ENCODE assay signal across 14 cellular contexts in genomic region chr7:36058020-36058592, GRCh38.
DNase-seq lines count a peak whose midpoint lies in the region; ATAC-seq lines count a peak whose summit lies in the region.
"Had no signal": no experiment of that assay in that cellular context is flagged by ENCODE, and none has a peak within 500 bp of the region (broad histone marks: within the 10 kb centered on the region; RNA-seq: fewer than 3 reads in every experiment).

No MANE protein-coding gene starts in this region.

- H4K8ac ChIP-seq in neuronal stem cell (ENCODE audit: low read depth, low read length), result no peak overlapping the region

- H2BK5ac ChIP-seq in neuronal stem cell (ENCODE audit: low read length), result no peak overlapping the region

- peak overlapping the region; percentile 88 for H3K18ac ChIP-seq in neuronal stem cell (ENCODE audit: low read length)

- H3K4me3 ChIP-seq in neuronal stem cell (ENCODE audit: low read length in 2 of 2), result peak overlapping the region in 1 of 2 donors; percentile 56

- H3K4me2 ChIP-seq in neuronal stem cell (ENCODE audit: insufficient read depth, low read length, poor library complexity, severe bottlenecking), result no peak overlapping the region

- no peak overlapping the region for H3K4ac ChIP-seq in neuronal stem cell (ENCODE audit: low read length)

- peak; percentile 67 for ATAC-seq in GM18868 (IDR thresholded peaks at IDR 0.05; ENCODE audit: unreplicated experiment)
- peak; percentile 79 for ATAC-seq in GM21529 (IDR thresholded peaks at IDR 0.05; ENCODE audit: unreplicated experiment)
- ATAC-seq in HG03095 (IDR thresholded peaks at IDR 0.05; ENCODE audit: unreplicated experiment), result peak; percentile 76
- no peak for ATAC-seq in naive thymus-derived CD8-positive, alpha-beta T cell
- ATAC-seq: stimulated activated naive CD8-positive, alpha-beta T cell treated with anti-CD3 and anti-CD28 coated beads, Interleukin-15, amount 100 ng/mL, for 72 hours had no signal

- H2BK120ac ChIP-seq in neuronal stem cell (ENCODE audit: low read depth, low read length), result no peak overlapping the region

- peaks cover 0 to 3% of the 10 kb centered on the region in 2 donors for H3K4me1 ChIP-seq in neuronal stem cell (ENCODE audit: control insufficient read depth in 2 of 2, insufficient read depth in 1 of 2, low read depth in 1 of 2, low read length in 2 of 2)

- no peaks in the 10 kb centered on the region for H3K9me3 ChIP-seq in neuronal stem cell (replicated peaks in 1 of 2; ENCODE audit: control insufficient read depth in 2 of 2, insufficient read depth in 1 of 2, low read depth in 1 of 2, low read length in 2 of 2)

- H3K4me1 Mint-ChIP-seq in naive thymus-derived CD8-positive, alpha-beta T cell, result no peaks in the 10 kb centered on the region
- H3K4me1 Mint-ChIP-seq: CD8-positive, alpha-beta memory T cell; stimulated activated naive CD8-positive, alpha-beta T cell treated with anti-CD3 and anti-CD28 coated beads, Interleukin-15, amount 100 ng/mL, for 72 hours had no signal

- no peaks in the 10 kb centered on the region for H3K36me3 ChIP-seq in neuronal stem cell (replicated peaks in 1 of 2; ENCODE audit: control insufficient read depth in 2 of 2, insufficient read depth in 2 of 2, low read length in 2 of 2)

- no peaks in the 10 kb centered on the region for H3K36me3 Mint-ChIP-seq in naive thymus-derived CD8-positive, alpha-beta T cell
- H3K36me3 Mint-ChIP-seq: CD8-positive, alpha-beta memory T cell had no signal

- H3K4me3 Mint-ChIP-seq in naive thymus-derived CD8-positive, alpha-beta T cell, result no peak overlapping the region
- H3K4me3 Mint-ChIP-seq: CD8-positive, alpha-beta memory T cell; stimulated activated naive CD8-positive, alpha-beta T cell treated with anti-CD3 and anti-CD28 coated beads, Interleukin-15, amount 100 ng/mL, for 72 hours had no signal

- no peak overlapping the region for H2BK15ac ChIP-seq in neuronal stem cell (ENCODE audit: low read length)

- no peak overlapping the region for H3K23ac ChIP-seq in neuronal stem cell (ENCODE audit: low read depth, low read length, poor library complexity)

- WGBS in neuronal stem cell (ENCODE audit: extremely low coverage in 2 of 2, insufficient read length in 2 of 2, insufficient replicate concordance in 1 of 2), 2 donors, result no CpG with 5 or more reads among the region's 9 CpGs

- H2AFZ ChIP-seq in neuronal stem cell (ENCODE audit: low read length), result no peak overlapping the region

- peak overlapping the region; percentile 72 for H3K9ac ChIP-seq in neuronal stem cell (ENCODE audit: low read depth, low read length, poor library complexity)

- no peaks in the 10 kb centered on the region for H3K79me1 ChIP-seq in neuronal stem cell (ENCODE audit: low read depth, low read length)

- no peak overlapping the region for H3K14ac ChIP-seq in neuronal stem cell (ENCODE audit: low read length)

- POLR2A ChIA-PET in naive thymus-derived CD8-positive, alpha-beta T cell (lab: Charles Lee), result no interaction called here

- H3K27ac ChIP-seq in neuronal stem cell (replicated peaks; ENCODE audit: low read length), result no peak overlapping the region

- H3K27me3 ChIP-seq in neuronal stem cell (ENCODE audit: control insufficient read depth in 3 of 3, insufficient read depth in 3 of 3, low read depth in 1 of 3, low read length in 3 of 3), result peaks cover 0 to 9% (median 0%) of the 10 kb centered on the region in 3 experiments

- no peaks in the 10 kb centered on the region for H3K9me3 Mint-ChIP-seq in naive thymus-derived CD8-positive, alpha-beta T cell
- H3K9me3 Mint-ChIP-seq: CD8-positive, alpha-beta memory T cell; stimulated activated naive CD8-positive, alpha-beta T cell treated with anti-CD3 and anti-CD28 coated beads, Interleukin-15, amount 100 ng/mL, for 72 hours had no signal

- no peak overlapping the region for H2BK12ac ChIP-seq in neuronal stem cell (ENCODE audit: low read length)

- H3K27me3 Mint-ChIP-seq in naive thymus-derived CD8-positive, alpha-beta T cell, result peaks cover 0 to 7% (median 3%) of the 10 kb centered on the region in 5 donors
- H3K27me3 Mint-ChIP-seq: stimulated activated naive CD8-positive, alpha-beta T cell treated with anti-CD3 and anti-CD28 coated beads, Interleukin-15, amount 100 ng/mL, for 72 hours had no signal

- no peak for DNase-seq in neuronal stem cell (ENCODE audit: low spot score)
- DNase-seq in Kasumi-1 (lab: John Stamatoyannopoulos, UW), result no peak
- no peak for DNase-seq in naive thymus-derived CD8-positive, alpha-beta T cell
- DNase-seq in NOMO-1 treated with DMSO at 0.1 percent for 48 hours (lab: John Stamatoyannopoulos, UW; ENCODE audit: unreplicated experiment), result no peak
- DNase-seq: activated CD4-positive, alpha-beta T cell treated with anti-CD3 and anti-CD28 coated beads for 48 hours; activated naive CD4-positive, alpha-beta T cell; CD8-positive, alpha-beta memory T cell; NCI-H2081 treated with DMSO at 0.1 percent for 48 hours; stimulated activated CD4-positive, alpha-beta T cell treated with anti-CD3 and anti-CD28 coated beads, Interleukin-2, amount 100 ng/mL, for 24 hours; stimulated activated naive CD8-positive, alpha-beta T cell treated with anti-CD3 and anti-CD28 coated beads, Interleukin-15, amount 100 ng/mL, for 72 hours; SW 1271 had no signal

- peak overlapping the region in 1 of 10 donors; percentile 26 for H3K27ac Mint-ChIP-seq in naive thymus-derived CD8-positive, alpha-beta T cell
- H3K27ac Mint-ChIP-seq: CD8-positive, alpha-beta memory T cell; stimulated activated naive CD8-positive, alpha-beta T cell treated with anti-CD3 and anti-CD28 coated beads, Interleukin-15, amount 100 ng/mL, for 72 hours had no signal

- H4K91ac ChIP-seq in neuronal stem cell (ENCODE audit: low read depth, low read length, poor library complexity), result no peak overlapping the region

- H2AK5ac ChIP-seq in neuronal stem cell (ENCODE audit: low read depth, low read length), result no peak overlapping the region

Comparison
In these comparisons a context has a peak if more than half of its experiments do, and no peak if none do; other contexts are left out.
1. ATAC-seq: peak in GM18868 (single experiment), GM21529 (single experiment) and HG03095 (single experiment); none in naive thymus-derived CD8-positive, alpha-beta T cell (0 of 2).